6 cellular contexts compared by ENCODE assay signal in genomic region chr9:76742890-76743289, GRCh38. TPM values are rescaled to one million over a fixed set of nuclear protein-coding genes. Genes with fewer than 3 reads are reported as not detected.
"Had no signal": no experiment of that assay in that cellular context is flagged by ENCODE, and none has a peak within 500 bp of the region (broad histone marks: within the 10 kb centered on the region; RNA-seq: fewer than 3 reads in every experiment).

No MANE protein-coding gene starts in this region.

RNA-seq across cellular contexts. Expression of gene PCA3, which starts 21.3 kb away (rescaled TPM):
- total RNA-seq: GM23248, H1, H4, H7, H9, HFFc6 had no signal
